ENCODE assay signal across 11 cellular contexts in genomic region chr3:43953814-43954241, GRCh38.
DNase-seq lines count a peak whose midpoint lies in the region; ATAC-seq and TF ChIP-seq lines count a peak whose summit lies in the region.
"Had no signal": no experiment of that assay in that cellular context is flagged by ENCODE, and none has a peak within 500 bp of the region (broad histone marks: within the 10 kb centered on the region; RNA-seq: fewer than 3 reads in every experiment).

No MANE protein-coding gene starts in this region.

- H3K4me3 ChIP-seq in esophagus muscularis mucosa = no peak overlapping the region

- no peak overlapping the region for H3K27ac ChIP-seq in esophagus muscularis mucosa (replicated peaks in 1 of 4)

- DNase-seq in EH (ENCODE audit: low read depth) (peak; percentile 50), NOMO-1 (lab: John Stamatoyannopoulos, UW; ENCODE audit: unreplicated experiment in 2 of 2) (peak; percentile 79 to 91), esophagus muscularis mucosa (ENCODE audit: extremely low spot score) (peak; percentile 87), retina (peak; percentile 19), NCI-H1105 (lab: John Stamatoyannopoulos, UW) (no peak), DMS153 (lab: John Stamatoyannopoulos, UW) (no peak)
- DNase-seq in natural killer cell treated with Interleukin-12 subunit alpha and Interleukin-12 subunit beta and Interleukin-15 and Interleukin-18, amount 100 ng/mL, for 72 hours (ENCODE audit: low spot score) = no peak
- DNase-seq: activated CD4-positive, alpha-beta memory T cell treated with anti-CD3 and anti-CD28 coated beads for 36 hours; NCI-H1417 treated with DMSO at 0.1 percent for 48 hours; SIG-M5 had no signal

- no peak overlapping the region for H3K27ac Mint-ChIP-seq in natural killer cell treated with Interleukin-12 subunit alpha and Interleukin-12 subunit beta and Interleukin-15 and Interleukin-18, amount 100 ng/mL, for 72 hours
- H3K27ac Mint-ChIP-seq: activated CD4-positive, alpha-beta memory T cell treated with anti-CD3 and anti-CD28 coated beads for 36 hours had no signal

- no peak for ATAC-seq in natural killer cell treated with Interleukin-12 subunit alpha and Interleukin-12 subunit beta and Interleukin-15 and Interleukin-18, amount 100 ng/mL, for 72 hours
- no peak for ATAC-seq in HG02981 (IDR thresholded peaks at IDR 0.05; ENCODE audit: unreplicated experiment)

- no peaks in the 10 kb centered on the region for H3K36me3 Mint-ChIP-seq in natural killer cell treated with Interleukin-12 subunit alpha and Interleukin-12 subunit beta and Interleukin-15 and Interleukin-18, amount 100 ng/mL, for 72 hours
- H3K36me3 Mint-ChIP-seq: activated CD4-positive, alpha-beta memory T cell treated with anti-CD3 and anti-CD28 coated beads for 36 hours had no signal

- no peaks in the 10 kb centered on the region for H3K9me3 Mint-ChIP-seq in natural killer cell treated with Interleukin-12 subunit alpha and Interleukin-12 subunit beta and Interleukin-15 and Interleukin-18, amount 100 ng/mL, for 72 hours
- H3K9me3 Mint-ChIP-seq: activated CD4-positive, alpha-beta memory T cell treated with anti-CD3 and anti-CD28 coated beads for 36 hours had no signal

- peaks cover 0 to 43% (median 0%) of the 10 kb centered on the region in 4 donors for H3K27me3 ChIP-seq in esophagus muscularis mucosa

- intact Hi-C loops in esophagus muscularis mucosa (cut with DNase I) = no loop called here

- no peaks in the 10 kb centered on the region for H3K36me3 ChIP-seq in esophagus muscularis mucosa

- H3K4me1 Mint-ChIP-seq in natural killer cell treated with Interleukin-12 subunit alpha and Interleukin-12 subunit beta and Interleukin-15 and Interleukin-18, amount 100 ng/mL, for 72 hours (ENCODE audit: low read depth in 2 of 2) = no peaks in the 10 kb centered on the region

- TF ChIP-seq CTCF in esophagus muscularis mucosa (IDR thresholded peaks at IDR 0.05) = no peak

- H3K9me3 ChIP-seq in esophagus muscularis mucosa = no peaks in the 10 kb centered on the region

- no peak for TF ChIP-seq EP300 in esophagus muscularis mucosa (IDR thresholded peaks at IDR 0.05)

- H3K4me3 Mint-ChIP-seq in natural killer cell treated with Interleukin-12 subunit alpha and Interleukin-12 subunit beta and Interleukin-15 and Interleukin-18, amount 100 ng/mL, for 72 hours = no peak overlapping the region
- H3K4me3 Mint-ChIP-seq: activated CD4-positive, alpha-beta memory T cell treated with anti-CD3 and anti-CD28 coated beads for 36 hours had no signal

- H3K27me3 Mint-ChIP-seq in natural killer cell treated with Interleukin-12 subunit alpha and Interleukin-12 subunit beta and Interleukin-15 and Interleukin-18, amount 100 ng/mL, for 72 hours = peaks cover 24 to 42% of the 10 kb centered on the region in 2 donors

- peaks cover 0 to 10% (median 6%) of the 10 kb centered on the region in 4 donors for H3K4me1 ChIP-seq in esophagus muscularis mucosa

- no peak for TF ChIP-seq POLR2A in esophagus muscularis mucosa (IDR thresholded peaks at IDR 0.05; ENCODE audit: low read depth)

- WGBS in esophagus muscularis mucosa = 35% methylated on average over 3 of the region's 4 CpGs

Comparison
In these comparisons a context has a peak if more than half of its experiments do, and no peak if none do; other contexts are left out.
1. DNase-seq: peak in EH (single experiment), NOMO-1 (2 of 2), esophagus muscularis mucosa (single experiment) and retina (single experiment); none in NCI-H1105 (single experiment), DMS153 (single experiment) and natural killer cell treated with Interleukin-12 subunit alpha and Interleukin-12 subunit beta and Interleukin-15 and Interleukin-18, amount 100 ng/mL, for 72 hours (single experiment).